In genomic region chr9:128903079-128903461, GRCh38 we compare ENCODE assay signal across 1 cellular context.
TF ChIP-seq lines count a peak whose summit lies in the region.

No MANE protein-coding gene starts in this region.

TF ChIP-seq in WTC11, 78 proteins besides CTCF, POLR2A, EP300 and RAD21 (continued from another document):
- TF ChIP-seq ATF3 (CRISPR knock-in tag; conservative IDR thresholded peaks at IDR 0.05) (no peak), RELA (CRISPR knock-in tag; IDR thresholded peaks at IDR 0.05; ENCODE audit: borderline replicate concordance) (no peak)
